Comparison of ENCODE assay signal across 8 cellular contexts in genomic region chr16:88977028-88977844, GRCh38. TPM values are rescaled to one million over a fixed set of nuclear protein-coding genes. Genes with fewer than 3 reads are reported as not detected.
DNase-seq lines count a peak whose midpoint lies in the region; ATAC-seq and TF ChIP-seq lines count a peak whose summit lies in the region.

TSS of gene CBFA2T3 (minus strand) at chr16:88977207. CDS start at chr16:88976807, 400 bp downstream.

- TF ChIP-seq CTCF in adrenal gland (IDR thresholded peaks at IDR 0.05), result no peak
- TF ChIP-seq CTCF in uterus (IDR thresholded peaks at IDR 0.05), result no peak

- WGBS in adrenal gland, 4 donors, result 47 to 81% (median 53%) methylated on average over 12 to 31 of the region's 31 CpGs

- H3K36me3 ChIP-seq in adrenal gland (replicated peaks in 1 of 2) (no peaks in the 10 kb centered on the region), uterus (no peaks in the 10 kb centered on the region)

- intact Hi-C loops in adrenal gland (cut with DNase I) (no loop called here), uterus (cut with DNase I; ENCODE audit: low total_unique reads) (no loop called here)

- H3K27ac ChIP-seq in adrenal gland (peak within 1 kb of the TSS in 1 of 5 donors; percentile 29), uterus (no peak within 1 kb of the TSS)

- DNase-seq in SIG-M5 treated with dmso at 0.1 percent for 504 hours (lab: John Stamatoyannopoulos, UW; ENCODE audit: unreplicated experiment), result peak; percentile 62
- no peak for DNase-seq in SIG-M5 (lab: John Stamatoyannopoulos, UW)
- DNase-seq in adrenal gland, result peak; percentile 61 to 83 (median 67)
- peak; percentile 73 to 94 for DNase-seq in lung microvascular endothelial cell (ENCODE audit: low read depth in 2 of 2)
- peak; percentile 34 to 64 for DNase-seq in uterus
- no peak for DNase-seq in NCI-H524 treated with DMSO at 0.1 percent for 48 hours (lab: John Stamatoyannopoulos, UW)
- no peak for DNase-seq in AG08395 (ENCODE audit: low spot score)

- no peak for ATAC-seq in HG02678 (IDR thresholded peaks at IDR 0.05; ENCODE audit: unreplicated experiment)

- H3K4me1 ChIP-seq in adrenal gland (replicated peaks in 1 of 2) (peaks cover 0 to 5% of the 10 kb centered on the region in 2 donors), uterus (no peaks in the 10 kb centered on the region)

- TF ChIP-seq POLR2A in adrenal gland (IDR thresholded peaks at IDR 0.05) (no peak), uterus (IDR thresholded peaks at IDR 0.05) (no peak)

- H3K9me3 ChIP-seq in adrenal gland (replicated peaks in 1 of 3), result no peaks in the 10 kb centered on the region
- H3K9me3 ChIP-seq in uterus, result no peaks in the 10 kb centered on the region

- H3K4me3 ChIP-seq in adrenal gland (no peak within 1 kb of the TSS), uterus (no peak within 1 kb of the TSS)

- H3K27me3 ChIP-seq in adrenal gland (peaks cover 3% of the 10 kb centered on the region), uterus (no peaks in the 10 kb centered on the region)

RNA-seq across cellular contexts. Expression of gene CBFA2T3, which starts in this region (rescaled TPM):
- 10 to 100 TPM in 1 of 8 donors, 1 to 10 TPM in 4, under 1 TPM in 3; 0.30 to 16.9 (median 2.2) TPM for total RNA-seq in adrenal gland
- polyA plus RNA-seq in adrenal gland, result 1 to 10 TPM; 1.0 to 5.3 (median 3.0) TPM
- not detected in 2 replicates for total RNA-seq in lung microvascular endothelial cell
- 10 to 100 TPM in 1 of 4 donors, 1 to 10 TPM in 1, under 1 TPM in 2; under 0.01 to 12.1 (median 3.1) TPM for total RNA-seq in uterus

Comparison
In these comparisons a context has a peak if more than half of its experiments do, and no peak if none do; other contexts are left out.
1. DNase-seq: peak in SIG-M5 treated with dmso at 0.1 percent for 504 hours (single experiment), adrenal gland (7 of 7) and uterus (2 of 2); none in SIG-M5 (single experiment), NCI-H524 treated with DMSO at 0.1 percent for 48 hours (single experiment) and AG08395 (single experiment).
2. Peak in DNase-seq in lung microvascular endothelial cell; RNA of the gene not detected or under 1 TPM.